Comparison of ENCODE assay signal across 14 cellular contexts in the genomic region with DNA sequence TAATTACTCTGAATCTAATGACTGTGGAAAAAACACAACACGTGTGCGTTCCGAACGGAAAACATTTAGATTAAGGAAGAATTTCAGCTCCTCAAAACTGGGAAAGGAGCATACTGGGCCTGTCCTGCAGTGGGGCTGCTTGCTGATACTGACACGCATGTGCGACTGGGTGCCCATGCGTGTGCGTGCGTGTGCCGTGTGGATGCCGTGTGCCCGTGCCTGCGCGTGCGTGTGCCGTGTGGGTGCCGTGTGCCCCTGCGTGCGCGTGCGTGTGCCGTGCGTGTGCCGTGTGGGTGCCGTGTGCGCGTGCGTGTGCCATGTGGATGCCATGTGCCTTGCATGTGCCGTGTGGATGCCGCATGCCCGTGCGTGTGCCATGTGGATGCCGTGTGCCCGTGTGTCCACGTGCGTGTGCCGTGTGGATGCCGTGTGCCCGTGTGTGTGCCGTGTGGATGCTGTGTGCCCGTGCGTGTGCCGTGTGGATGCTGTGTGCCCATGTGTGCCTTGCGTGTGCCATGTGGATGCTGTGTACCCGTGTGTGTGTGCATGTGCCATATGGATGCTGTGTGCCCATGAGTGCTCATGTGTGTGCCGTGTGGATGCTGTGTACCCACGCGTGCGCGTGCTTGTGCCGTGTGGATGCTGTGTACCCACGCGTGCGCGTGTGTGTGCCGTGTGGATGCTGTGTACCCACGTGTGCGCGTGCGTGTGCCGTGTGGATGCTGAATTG.
"Had no signal": no experiment of that assay in that cellular context is flagged by ENCODE, and none has a peak within 500 bp of the region (broad histone marks: within the 10 kb centered on the region; RNA-seq: fewer than 3 reads in every experiment).

No MANE protein-coding gene starts in this region.

- H3K27me3 Mint-ChIP-seq: dendritic cell treated with granulocyte-macrophage colony-stimulating factor and Interleukin-4, amounts not matched to agents 40 ng/mL and 50 ng/mL, for 4 days; naive thymus-derived CD8-positive, alpha-beta T cell; stimulated activated naive B cell treated with anti-CD40 and anti-IgM and Interleukin-4, amounts not matched to agents 10 μg/mL and 1 μg/mL and 100 μg/mL, for 72 hours; T-cell had no signal

- H3K9me3 ChIP-seq: right atrium auricular region, transverse colon had no signal

- H3K4me3 ChIP-seq: right atrium auricular region, smooth muscle cell, transverse colon had no signal

- ATAC-seq: activated CD8-positive, alpha-beta T cell treated with anti-CD3 and anti-CD28 coated beads, Interleukin-2, amount 10 ng/mL, durations not matched to agents 7 days and 5 days; naive thymus-derived CD8-positive, alpha-beta T cell; stimulated activated naive B cell treated with anti-CD40 and anti-IgM and Interleukin-4, amounts not matched to agents 10 μg/mL and 1 μg/mL and 100 μg/mL, for 72 hours; T-cell had no signal

- H3K27ac ChIP-seq: right atrium auricular region, transverse colon, VCaP had no signal

- DNase-seq: activated CD4-positive, alpha-beta T cell treated with anti-CD3 and anti-CD28 coated beads for 48 hours; activated CD8-positive, alpha-beta memory T cell treated with anti-CD3 and anti-CD28 coated beads, Interleukin-2, amount 50 U/mL, for 48 hours; activated CD8-positive, alpha-beta T cell treated with anti-CD3 and anti-CD28 coated beads, Interleukin-2, amount 10 ng/mL, durations not matched to agents 7 days and 5 days; activated naive CD4-positive, alpha-beta T cell treated with anti-CD3 and anti-CD28 coated beads for 36 hours; erythroblast; naive thymus-derived CD8-positive, alpha-beta T cell; stimulated activated naive B cell treated with anti-CD40 and anti-IgM and Interleukin-4, amounts not matched to agents 10 μg/mL and 1 μg/mL and 100 μg/mL, for 72 hours; T-cell; transverse colon had no signal

- H3K4me2 ChIP-seq: smooth muscle cell had no signal

- H3K36me3 Mint-ChIP-seq: naive thymus-derived CD8-positive, alpha-beta T cell; stimulated activated naive B cell treated with anti-CD40 and anti-IgM and Interleukin-4, amounts not matched to agents 10 μg/mL and 1 μg/mL and 100 μg/mL, for 72 hours; T-cell had no signal

- H3K36me3 ChIP-seq: right atrium auricular region, transverse colon had no signal

- H3K9me3 Mint-ChIP-seq: activated naive CD4-positive, alpha-beta T cell treated with anti-CD3 and anti-CD28 coated beads for 36 hours; activated T-helper 1 cell treated with anti-CD3 and anti-CD28 coated beads, Interleukin-12 subunit alpha, Interleukin-12 subunit beta, Interleukin-2, Interleukin-4 antibody, amounts not matched to agents 30 ng/mL and 10 ng/mL and 1 ng/mL, durations not matched to agents 14 hours and 24 hours and 36 hours; dendritic cell treated with granulocyte-macrophage colony-stimulating factor and Interleukin-4, amounts not matched to agents 40 ng/mL and 50 ng/mL, for 4 days; naive thymus-derived CD8-positive, alpha-beta T cell; stimulated activated naive B cell treated with anti-CD40 and anti-IgM and Interleukin-4, amounts not matched to agents 10 μg/mL and 1 μg/mL and 100 μg/mL, for 72 hours; T-cell had no signal

- H3K4me3 Mint-ChIP-seq: activated CD8-positive, alpha-beta T cell treated with anti-CD3 and anti-CD28 coated beads, Interleukin-2, amount 10 ng/mL, durations not matched to agents 7 days and 5 days; activated naive CD4-positive, alpha-beta T cell treated with anti-CD3 and anti-CD28 coated beads for 36 hours; activated T-helper 1 cell treated with anti-CD3 and anti-CD28 coated beads, Interleukin-12 subunit alpha, Interleukin-12 subunit beta, Interleukin-2, Interleukin-4 antibody, amounts not matched to agents 30 ng/mL and 10 ng/mL and 1 ng/mL, durations not matched to agents 14 hours and 24 hours and 36 hours; dendritic cell treated with granulocyte-macrophage colony-stimulating factor and Interleukin-4, amounts not matched to agents 40 ng/mL and 50 ng/mL, for 4 days; naive thymus-derived CD8-positive, alpha-beta T cell; stimulated activated naive B cell treated with anti-CD40 and anti-IgM and Interleukin-4, amounts not matched to agents 10 μg/mL and 1 μg/mL and 100 μg/mL, for 72 hours; T-cell had no signal

- H3K27ac Mint-ChIP-seq: activated CD8-positive, alpha-beta T cell treated with anti-CD3 and anti-CD28 coated beads, Interleukin-2, amount 10 ng/mL, durations not matched to agents 7 days and 5 days; activated naive CD4-positive, alpha-beta T cell treated with anti-CD3 and anti-CD28 coated beads for 36 hours; activated T-helper 1 cell treated with anti-CD3 and anti-CD28 coated beads, Interleukin-12 subunit alpha, Interleukin-12 subunit beta, Interleukin-2, Interleukin-4 antibody, amounts not matched to agents 30 ng/mL and 10 ng/mL and 1 ng/mL, durations not matched to agents 14 hours and 24 hours and 36 hours; dendritic cell treated with granulocyte-macrophage colony-stimulating factor and Interleukin-4, amounts not matched to agents 40 ng/mL and 50 ng/mL, for 4 days; stimulated activated naive B cell treated with anti-CD40 and anti-IgM and Interleukin-4, amounts not matched to agents 10 μg/mL and 1 μg/mL and 100 μg/mL, for 72 hours; T-cell had no signal

- H3K27me3 ChIP-seq: right atrium auricular region, transverse colon had no signal
